ENCODE assay signal across 1 cellular context in the genomic region with DNA sequence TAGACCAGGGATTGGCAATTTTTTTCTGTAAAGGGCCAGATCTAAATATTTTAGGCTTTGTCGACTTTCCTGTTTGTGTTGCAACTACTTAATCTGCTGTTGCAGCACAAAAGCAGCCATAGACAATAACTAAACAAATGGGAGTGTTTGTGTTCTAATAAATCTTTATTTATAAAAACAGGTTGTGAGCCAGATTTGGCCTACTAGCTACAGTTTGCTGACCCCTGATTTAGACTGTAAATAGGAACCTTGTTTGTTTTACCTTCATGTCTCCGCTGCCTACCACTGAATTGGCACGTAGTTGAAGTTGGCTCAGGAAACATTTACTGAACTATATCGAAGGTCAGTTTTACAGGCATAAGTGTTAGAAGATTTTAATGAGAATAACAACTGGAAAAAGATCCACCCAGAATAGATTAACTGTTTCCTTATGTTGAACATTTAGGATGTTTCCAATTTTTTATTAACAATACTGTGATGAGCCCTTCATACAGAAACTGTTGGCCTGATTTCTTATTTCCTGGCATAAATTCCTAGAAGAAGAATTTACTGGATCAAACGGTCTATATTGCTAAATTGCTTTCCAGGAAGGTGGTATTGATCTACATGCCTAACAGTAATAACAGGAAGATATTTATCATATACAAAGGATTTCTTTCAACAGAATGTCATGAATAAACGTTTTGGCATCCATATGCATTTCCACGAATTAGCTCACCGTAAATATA.
TF ChIP-seq lines count a peak whose summit lies in the region.

No MANE protein-coding gene starts in this region.

TF ChIP-seq in HepG2, 621 proteins besides CTCF, POLR2A, EP300 and RAD21 (continued from another document and continues in another):
- TF ChIP-seq, protein P1, sequence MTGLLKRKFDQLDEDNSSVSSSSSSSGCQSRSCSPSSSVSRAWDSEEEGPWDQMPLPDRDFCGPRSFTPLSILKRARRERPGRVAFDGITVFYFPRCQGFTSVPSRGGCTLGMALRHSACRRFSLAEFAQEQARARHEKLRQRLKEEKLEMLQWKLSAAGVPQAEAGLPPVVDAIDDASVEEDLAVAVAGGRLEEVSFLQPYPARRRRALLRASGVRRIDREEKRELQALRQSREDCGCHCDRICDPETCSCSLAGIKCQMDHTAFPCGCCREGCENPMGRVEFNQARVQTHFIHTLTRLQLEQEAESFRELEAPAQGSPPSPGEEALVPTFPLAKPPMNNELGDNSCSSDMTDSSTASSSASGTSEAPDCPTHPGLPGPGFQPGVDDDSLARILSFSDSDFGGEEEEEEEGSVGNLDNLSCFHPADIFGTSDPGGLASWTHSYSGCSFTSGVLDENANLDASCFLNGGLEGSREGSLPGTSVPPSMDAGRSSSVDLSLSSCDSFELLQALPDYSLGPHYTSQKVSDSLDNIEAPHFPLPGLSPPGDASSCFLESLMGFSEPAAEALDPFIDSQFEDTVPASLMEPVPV (CRISPR knock-in tag; IDR thresholded peaks at IDR 0.05), result no peak
- TF ChIP-seq, protein P2, sequence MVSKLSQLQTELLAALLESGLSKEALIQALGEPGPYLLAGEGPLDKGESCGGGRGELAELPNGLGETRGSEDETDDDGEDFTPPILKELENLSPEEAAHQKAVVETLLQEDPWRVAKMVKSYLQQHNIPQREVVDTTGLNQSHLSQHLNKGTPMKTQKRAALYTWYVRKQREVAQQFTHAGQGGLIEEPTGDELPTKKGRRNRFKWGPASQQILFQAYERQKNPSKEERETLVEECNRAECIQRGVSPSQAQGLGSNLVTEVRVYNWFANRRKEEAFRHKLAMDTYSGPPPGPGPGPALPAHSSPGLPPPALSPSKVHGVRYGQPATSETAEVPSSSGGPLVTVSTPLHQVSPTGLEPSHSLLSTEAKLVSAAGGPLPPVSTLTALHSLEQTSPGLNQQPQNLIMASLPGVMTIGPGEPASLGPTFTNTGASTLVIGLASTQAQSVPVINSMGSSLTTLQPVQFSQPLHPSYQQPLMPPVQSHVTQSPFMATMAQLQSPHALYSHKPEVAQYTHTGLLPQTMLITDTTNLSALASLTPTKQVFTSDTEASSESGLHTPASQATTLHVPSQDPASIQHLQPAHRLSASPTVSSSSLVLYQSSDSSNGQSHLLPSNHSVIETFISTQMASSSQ (IDR thresholded peaks at IDR 0.05; ENCODE audit: low read depth), result peak; percentile 48; the same call in 1 of the 2 replicates
- TF ChIP-seq, protein P2 (CRISPR knock-in tag; IDR thresholded peaks at IDR 0.05; ENCODE audit: borderline replicate concordance), result no peak
- TF ChIP-seq SNAI1 (CRISPR knock-in tag; IDR thresholded peaks at IDR 0.05; ENCODE audit: borderline replicate concordance) (no peak), SETDB1 (CRISPR knock-in tag; IDR thresholded peaks at IDR 0.05; ENCODE audit: borderline replicate concordance) (peak; percentile 80; the same call in 1 of the 2 replicates), ZNF17 (CRISPR knock-in tag; IDR thresholded peaks at IDR 0.05) (no peak), ZNF567 (CRISPR knock-in tag; IDR thresholded peaks at IDR 0.05; ENCODE audit: borderline replicate concordance) (no peak), STAT5B (CRISPR knock-in tag; IDR thresholded peaks at IDR 0.05) (no peak), ZNF766 (CRISPR knock-in tag; IDR thresholded peaks at IDR 0.05; ENCODE audit: borderline replicate concordance) (no peak), TCF7L2 (IDR thresholded peaks at IDR 0.05; ENCODE audit: low read depth, low read length) (0 out of 2 replicates have a peak, but pooled peaks have one; percentile 19), HOXD1 (CRISPR knock-in tag; IDR thresholded peaks at IDR 0.05) (peak; percentile 18; the same call in 1 of the 2 replicates), POLR2AphosphoS5 (IDR thresholded peaks at IDR 0.05; ENCODE audit: low read depth, low read length) (no peak), KLF12 (CRISPR knock-in tag; IDR thresholded peaks at IDR 0.05; ENCODE audit: borderline replicate concordance) (no peak), MXI1 (IDR thresholded peaks at IDR 0.05; ENCODE audit: borderline replicate concordance, low read depth, low read length) (0 out of 3 replicates have a peak, but pooled peaks have one; percentile 31), FLYWCH1 (CRISPR knock-in tag; IDR thresholded peaks at IDR 0.05) (no peak), ZNF446 (CRISPR knock-in tag; IDR thresholded peaks at IDR 0.05) (no peak), ZNF34 (CRISPR knock-in tag; IDR thresholded peaks at IDR 0.05; ENCODE audit: borderline replicate concordance) (no peak), PAF1 (CRISPR knock-in tag; IDR thresholded peaks at IDR 0.05) (no peak), FOXA1 (IDR thresholded peaks at IDR 0.05) (peak; percentile 70), FOXA1 (CRISPR knock-in tag; IDR thresholded peaks at IDR 0.05) (peak; percentile 78), TAF15 (IDR thresholded peaks at IDR 0.05; ENCODE audit: low read depth, low read length, poor library complexity, severe bottlenecking) (no peak), NR1H2 (CRISPR knock-in tag; IDR thresholded peaks at IDR 0.05; ENCODE audit: borderline replicate concordance, low read depth) (no peak), CREB1 (IDR thresholded peaks at IDR 0.05) (no peak), CREB1 (CRISPR knock-in tag; IDR thresholded peaks at IDR 0.05) (peak; percentile 18), SRSF1 (optimal IDR thresholded peaks at IDR 0.05; ENCODE audit: low read depth, low read length) (no peak), ARNT (IDR thresholded peaks at IDR 0.05) (no peak), NKX3-1 (CRISPR knock-in tag; IDR thresholded peaks at IDR 0.05) (0 out of 2 replicates have a peak, but pooled peaks have one; percentile 23), ELF3 (CRISPR knock-in tag; IDR thresholded peaks at IDR 0.05) (peak; percentile 43; the same call in 1 of the 2 replicates)
- TF ChIP-seq, protein P3, sequence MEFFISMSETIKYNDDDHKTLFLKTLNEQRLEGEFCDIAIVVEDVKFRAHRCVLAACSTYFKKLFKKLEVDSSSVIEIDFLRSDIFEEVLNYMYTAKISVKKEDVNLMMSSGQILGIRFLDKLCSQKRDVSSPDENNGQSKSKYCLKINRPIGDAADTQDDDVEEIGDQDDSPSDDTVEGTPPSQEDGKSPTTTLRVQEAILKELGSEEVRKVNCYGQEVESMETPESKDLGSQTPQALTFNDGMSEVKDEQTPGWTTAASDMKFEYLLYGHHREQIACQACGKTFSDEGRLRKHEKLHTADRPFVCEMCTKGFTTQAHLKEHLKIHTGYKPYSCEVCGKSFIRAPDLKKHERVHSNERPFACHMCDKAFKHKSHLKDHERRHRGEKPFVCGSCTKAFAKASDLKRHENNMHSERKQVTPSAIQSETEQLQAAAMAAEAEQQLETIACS (CRISPR knock-in tag; IDR thresholded peaks at IDR 0.05), result no peak
- TF ChIP-seq, protein P4, sequence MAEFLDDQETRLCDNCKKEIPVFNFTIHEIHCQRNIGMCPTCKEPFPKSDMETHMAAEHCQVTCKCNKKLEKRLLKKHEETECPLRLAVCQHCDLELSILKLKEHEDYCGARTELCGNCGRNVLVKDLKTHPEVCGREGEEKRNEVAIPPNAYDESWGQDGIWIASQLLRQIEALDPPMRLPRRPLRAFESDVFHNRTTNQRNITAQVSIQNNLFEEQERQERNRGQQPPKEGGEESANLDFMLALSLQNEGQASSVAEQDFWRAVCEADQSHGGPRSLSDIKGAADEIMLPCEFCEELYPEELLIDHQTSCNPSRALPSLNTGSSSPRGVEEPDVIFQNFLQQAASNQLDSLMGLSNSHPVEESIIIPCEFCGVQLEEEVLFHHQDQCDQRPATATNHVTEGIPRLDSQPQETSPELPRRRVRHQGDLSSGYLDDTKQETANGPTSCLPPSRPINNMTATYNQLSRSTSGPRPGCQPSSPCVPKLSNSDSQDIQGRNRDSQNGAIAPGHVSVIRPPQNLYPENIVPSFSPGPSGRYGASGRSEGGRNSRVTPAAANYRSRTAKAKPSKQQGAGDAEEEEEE (CRISPR knock-in tag; IDR thresholded peaks at IDR 0.05; ENCODE audit: borderline replicate concordance), result no peak
- TF ChIP-seq, protein P5, sequence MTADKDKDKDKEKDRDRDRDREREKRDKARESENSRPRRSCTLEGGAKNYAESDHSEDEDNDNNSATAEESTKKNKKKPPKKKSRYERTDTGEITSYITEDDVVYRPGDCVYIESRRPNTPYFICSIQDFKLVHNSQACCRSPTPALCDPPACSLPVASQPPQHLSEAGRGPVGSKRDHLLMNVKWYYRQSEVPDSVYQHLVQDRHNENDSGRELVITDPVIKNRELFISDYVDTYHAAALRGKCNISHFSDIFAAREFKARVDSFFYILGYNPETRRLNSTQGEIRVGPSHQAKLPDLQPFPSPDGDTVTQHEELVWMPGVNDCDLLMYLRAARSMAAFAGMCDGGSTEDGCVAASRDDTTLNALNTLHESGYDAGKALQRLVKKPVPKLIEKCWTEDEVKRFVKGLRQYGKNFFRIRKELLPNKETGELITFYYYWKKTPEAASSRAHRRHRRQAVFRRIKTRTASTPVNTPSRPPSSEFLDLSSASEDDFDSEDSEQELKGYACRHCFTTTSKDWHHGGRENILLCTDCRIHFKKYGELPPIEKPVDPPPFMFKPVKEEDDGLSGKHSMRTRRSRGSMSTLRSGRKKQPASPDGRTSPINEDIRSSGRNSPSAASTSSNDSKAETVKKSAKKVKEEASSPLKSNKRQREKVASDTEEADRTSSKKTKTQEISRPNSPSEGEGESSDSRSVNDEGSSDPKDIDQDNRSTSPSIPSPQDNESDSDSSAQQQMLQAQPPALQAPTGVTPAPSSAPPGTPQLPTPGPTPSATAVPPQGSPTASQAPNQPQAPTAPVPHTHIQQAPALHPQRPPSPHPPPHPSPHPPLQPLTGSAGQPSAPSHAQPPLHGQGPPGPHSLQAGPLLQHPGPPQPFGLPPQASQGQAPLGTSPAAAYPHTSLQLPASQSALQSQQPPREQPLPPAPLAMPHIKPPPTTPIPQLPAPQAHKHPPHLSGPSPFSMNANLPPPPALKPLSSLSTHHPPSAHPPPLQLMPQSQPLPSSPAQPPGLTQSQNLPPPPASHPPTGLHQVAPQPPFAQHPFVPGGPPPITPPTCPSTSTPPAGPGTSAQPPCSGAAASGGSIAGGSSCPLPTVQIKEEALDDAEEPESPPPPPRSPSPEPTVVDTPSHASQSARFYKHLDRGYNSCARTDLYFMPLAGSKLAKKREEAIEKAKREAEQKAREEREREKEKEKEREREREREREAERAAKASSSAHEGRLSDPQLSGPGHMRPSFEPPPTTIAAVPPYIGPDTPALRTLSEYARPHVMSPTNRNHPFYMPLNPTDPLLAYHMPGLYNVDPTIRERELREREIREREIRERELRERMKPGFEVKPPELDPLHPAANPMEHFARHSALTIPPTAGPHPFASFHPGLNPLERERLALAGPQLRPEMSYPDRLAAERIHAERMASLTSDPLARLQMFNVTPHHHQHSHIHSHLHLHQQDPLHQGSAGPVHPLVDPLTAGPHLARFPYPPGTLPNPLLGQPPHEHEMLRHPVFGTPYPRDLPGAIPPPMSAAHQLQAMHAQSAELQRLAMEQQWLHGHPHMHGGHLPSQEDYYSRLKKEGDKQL (CRISPR knock-in tag; IDR thresholded peaks at IDR 0.05; ENCODE audit: low read depth), result peak; percentile 45; the same call in 1 of the 2 replicates
- TF ChIP-seq, protein P6, sequence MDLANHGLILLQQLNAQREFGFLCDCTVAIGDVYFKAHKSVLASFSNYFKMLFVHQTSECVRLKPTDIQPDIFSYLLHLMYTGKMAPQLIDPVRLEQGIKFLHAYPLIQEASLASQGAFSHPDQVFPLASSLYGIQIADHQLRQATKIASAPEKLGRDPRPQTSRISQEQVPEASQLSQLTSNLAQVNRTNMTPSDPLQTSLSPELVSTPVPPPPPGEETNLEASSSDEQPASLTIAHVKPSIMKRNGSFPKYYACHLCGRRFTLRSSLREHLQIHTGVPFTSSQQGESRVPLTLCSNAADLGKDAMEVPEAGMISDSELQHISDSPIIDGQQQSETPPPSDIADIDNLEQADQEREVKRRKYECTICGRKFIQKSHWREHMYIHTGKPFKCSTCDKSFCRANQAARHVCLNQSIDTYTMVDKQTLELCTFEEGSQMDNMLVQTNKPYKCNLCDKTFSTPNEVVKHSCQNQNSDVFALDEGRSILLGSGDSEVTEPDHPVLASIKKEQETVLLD (CRISPR knock-in tag; IDR thresholded peaks at IDR 0.05; ENCODE audit: low read depth), result no peak
- TF ChIP-seq, protein P7, sequence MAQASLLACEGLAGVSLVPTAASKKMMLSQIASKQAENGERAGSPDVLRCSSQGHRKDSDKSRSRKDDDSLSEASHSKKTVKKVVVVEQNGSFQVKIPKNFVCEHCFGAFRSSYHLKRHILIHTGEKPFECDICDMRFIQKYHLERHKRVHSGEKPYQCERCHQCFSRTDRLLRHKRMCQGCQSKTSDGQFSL (CRISPR knock-in tag; IDR thresholded peaks at IDR 0.05), result no peak
- TF ChIP-seq, protein P8, sequence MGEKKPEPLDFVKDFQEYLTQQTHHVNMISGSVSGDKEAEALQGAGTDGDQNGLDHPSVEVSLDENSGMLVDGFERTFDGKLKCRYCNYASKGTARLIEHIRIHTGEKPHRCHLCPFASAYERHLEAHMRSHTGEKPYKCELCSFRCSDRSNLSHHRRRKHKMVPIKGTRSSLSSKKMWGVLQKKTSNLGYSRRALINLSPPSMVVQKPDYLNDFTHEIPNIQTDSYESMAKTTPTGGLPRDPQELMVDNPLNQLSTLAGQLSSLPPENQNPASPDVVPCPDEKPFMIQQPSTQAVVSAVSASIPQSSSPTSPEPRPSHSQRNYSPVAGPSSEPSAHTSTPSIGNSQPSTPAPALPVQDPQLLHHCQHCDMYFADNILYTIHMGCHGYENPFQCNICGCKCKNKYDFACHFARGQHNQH (CRISPR knock-in tag; IDR thresholded peaks at IDR 0.05), result 0 out of 2 replicates have a peak, but pooled peaks have one; percentile 54
